17 cellular contexts compared by ENCODE assay signal in the genomic region with DNA sequence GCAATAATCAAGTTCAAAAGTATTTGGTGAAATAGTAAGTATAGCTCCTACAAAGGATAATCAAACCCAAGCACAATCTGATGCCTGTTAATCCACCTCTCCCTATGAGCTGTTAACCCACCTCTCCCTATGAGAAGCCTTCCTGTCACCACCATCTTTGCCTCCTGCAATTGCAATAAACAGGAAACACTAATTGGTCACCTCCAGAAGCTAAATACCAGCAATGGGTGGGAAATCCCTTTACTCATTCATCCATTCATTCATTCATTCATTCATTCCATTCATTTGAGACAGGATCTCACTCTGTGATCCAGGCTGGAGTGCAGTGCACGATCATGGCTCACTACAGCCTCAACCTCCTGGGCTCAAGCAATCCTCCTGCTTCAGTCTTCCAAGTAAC.
"Had no signal": no experiment of that assay in that cellular context is flagged by ENCODE, and none has a peak within 500 bp of the region (broad histone marks: within the 10 kb centered on the region; RNA-seq: fewer than 3 reads in every experiment).

No MANE protein-coding gene starts in this region.

- FAIRE-seq: bronchial epithelial cell, kidney, small intestine had no signal

- H3K27me3 ChIP-seq: gastrocnemius medialis, right atrium auricular region, tibial artery had no signal

- H3K4me3 ChIP-seq: gastrocnemius medialis, left ventricle myocardium inferior, right atrium auricular region, tibial artery had no signal

- ATAC-seq: gastrocnemius medialis had no signal

- H3K36me3 Mint-ChIP-seq: activated CD4-positive, alpha-beta memory T cell treated with anti-CD3 and anti-CD28 coated beads for 36 hours; memory B cell had no signal

- H3K9me3 ChIP-seq: gastrocnemius medialis, left ventricle myocardium inferior, right atrium auricular region, tibial artery had no signal

- H3K9me3 Mint-ChIP-seq: activated CD4-positive, alpha-beta memory T cell treated with anti-CD3 and anti-CD28 coated beads for 36 hours; activated naive CD8-positive, alpha-beta T cell treated with anti-CD3 and anti-CD28 coated beads, Interleukin-2, amount 10 ng/mL, durations not matched to agents 7 days and 5 days; memory B cell had no signal

- H3K4me3 Mint-ChIP-seq: activated CD4-positive, alpha-beta memory T cell treated with anti-CD3 and anti-CD28 coated beads for 36 hours; activated naive CD8-positive, alpha-beta T cell treated with anti-CD3 and anti-CD28 coated beads, Interleukin-2, amount 10 ng/mL, durations not matched to agents 7 days and 5 days; memory B cell had no signal

- H3K36me3 ChIP-seq: gastrocnemius medialis, left ventricle myocardium inferior, right atrium auricular region, tibial artery had no signal

- H3K27ac ChIP-seq: epithelial cell of prostate, gastrocnemius medialis, left ventricle myocardium inferior, parathyroid adenoma, right atrium auricular region, tibial artery had no signal

- H3K27ac Mint-ChIP-seq: activated CD4-positive, alpha-beta memory T cell treated with anti-CD3 and anti-CD28 coated beads for 36 hours; activated naive CD8-positive, alpha-beta T cell treated with anti-CD3 and anti-CD28 coated beads, Interleukin-2, amount 10 ng/mL, durations not matched to agents 7 days and 5 days; memory B cell had no signal

- H3K27me3 Mint-ChIP-seq: activated CD4-positive, alpha-beta memory T cell treated with anti-CD3 and anti-CD28 coated beads for 36 hours; activated naive CD8-positive, alpha-beta T cell treated with anti-CD3 and anti-CD28 coated beads, Interleukin-2, amount 10 ng/mL, durations not matched to agents 7 days and 5 days; memory B cell had no signal

- DNase-seq: activated CD4-positive, alpha-beta memory T cell treated with anti-CD3 and anti-CD28 coated beads for 36 hours; activated CD4-positive, CD25-positive, alpha-beta regulatory T cell treated with anti-CD3 and anti-CD28 coated beads, Interleukin-2, amount 50 U/mL, for 72 hours; activated gamma-delta T cell treated with Interleukin-2 at 50 U/mL for 16 hours; activated naive CD8-positive, alpha-beta T cell treated with anti-CD3 and anti-CD28 coated beads, Interleukin-2, amount 10 ng/mL, durations not matched to agents 7 days and 5 days; activated T-cell treated with anti-CD3 and anti-CD28 coated beads, Interleukin-2, amount 50 U/mL, for 48 hours; anterior cingulate cortex; effector CD4-positive, alpha-beta T cell; gastrocnemius medialis; kidney; left ventricle myocardium inferior; small intestine; tibial artery had no signal
